ENCODE assay signal across 2 cellular contexts in genomic region chr17:74697477-74697876, GRCh38.
TF ChIP-seq lines count a peak whose summit lies in the region.

No MANE protein-coding gene starts in this region.

TF ChIP-seq in H1, 55 proteins besides CTCF, POLR2A, EP300 and RAD21:
- TF ChIP-seq CTBP2 (IDR thresholded peaks at IDR 0.05; ENCODE audit: borderline replicate concordance, insufficient read depth, insufficient read length, low read length), result no peak
- TF ChIP-seq CHD2 (IDR thresholded peaks at IDR 0.05; ENCODE audit: low read length), result no peak
- no peak for TF ChIP-seq SUZ12 (IDR thresholded peaks at IDR 0.05; ENCODE audit: low read length)
- no peak for TF ChIP-seq ATF3 (IDR thresholded peaks at IDR 0.05; ENCODE audit: insufficient read depth, low read depth, low read length)
- no peak for TF ChIP-seq CBX8 (IDR thresholded peaks at IDR 0.05; ENCODE audit: borderline replicate concordance, low read depth, low read length)
- no peak for TF ChIP-seq CBX5 (IDR thresholded peaks at IDR 0.05; ENCODE audit: low read depth, low read length)
- TF ChIP-seq EGR1 (IDR thresholded peaks at IDR 0.05; ENCODE audit: borderline replicate concordance, low read depth, low read length), result no peak
- no peak for TF ChIP-seq GABPA (IDR thresholded peaks at IDR 0.05; ENCODE audit: borderline replicate concordance, insufficient read depth, low read length)
- no peak for TF ChIP-seq KDM4A (IDR thresholded peaks at IDR 0.05; ENCODE audit: low read depth, low read length, severe bottlenecking)

TF ChIP-seq in WTC11, 78 proteins besides CTCF, POLR2A, EP300 and RAD21:
- no peak for TF ChIP-seq ELF4 (CRISPR knock-in tag; IDR thresholded peaks at IDR 0.05; ENCODE audit: low read depth)
- TF ChIP-seq, protein P1, sequence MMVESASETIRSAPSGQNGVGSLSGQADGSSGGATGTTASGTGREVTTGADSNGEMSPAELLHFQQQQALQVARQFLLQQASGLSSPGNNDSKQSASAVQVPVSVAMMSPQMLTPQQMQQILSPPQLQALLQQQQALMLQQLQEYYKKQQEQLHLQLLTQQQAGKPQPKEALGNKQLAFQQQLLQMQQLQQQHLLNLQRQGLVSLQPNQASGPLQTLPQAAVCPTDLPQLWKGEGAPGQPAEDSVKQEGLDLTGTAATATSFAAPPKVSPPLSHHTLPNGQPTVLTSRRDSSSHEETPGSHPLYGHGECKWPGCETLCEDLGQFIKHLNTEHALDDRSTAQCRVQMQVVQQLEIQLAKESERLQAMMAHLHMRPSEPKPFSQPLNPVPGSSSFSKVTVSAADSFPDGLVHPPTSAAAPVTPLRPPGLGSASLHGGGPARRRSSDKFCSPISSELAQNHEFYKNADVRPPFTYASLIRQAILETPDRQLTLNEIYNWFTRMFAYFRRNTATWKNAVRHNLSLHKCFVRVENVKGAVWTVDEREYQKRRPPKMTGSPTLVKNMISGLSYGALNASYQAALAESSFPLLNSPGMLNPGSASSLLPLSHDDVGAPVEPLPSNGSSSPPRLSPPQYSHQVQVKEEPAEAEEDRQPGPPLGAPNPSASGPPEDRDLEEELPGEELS (CRISPR knock-in tag; IDR thresholded peaks at IDR 0.05), result no peak
- TF ChIP-seq ZNF423 (CRISPR knock-in tag; IDR thresholded peaks at IDR 0.05), result no peak
- no peak for TF ChIP-seq RELA (CRISPR knock-in tag; IDR thresholded peaks at IDR 0.05; ENCODE audit: borderline replicate concordance)
- no peak for TF ChIP-seq ESRRA (CRISPR knock-in tag; IDR thresholded peaks at IDR 0.05; ENCODE audit: borderline replicate concordance)
- TF ChIP-seq CREM (CRISPR knock-in tag; IDR thresholded peaks at IDR 0.05), result no peak
- TF ChIP-seq MXD4 (CRISPR knock-in tag; IDR thresholded peaks at IDR 0.05; ENCODE audit: borderline replicate concordance), result no peak
- TF ChIP-seq, protein P2, sequence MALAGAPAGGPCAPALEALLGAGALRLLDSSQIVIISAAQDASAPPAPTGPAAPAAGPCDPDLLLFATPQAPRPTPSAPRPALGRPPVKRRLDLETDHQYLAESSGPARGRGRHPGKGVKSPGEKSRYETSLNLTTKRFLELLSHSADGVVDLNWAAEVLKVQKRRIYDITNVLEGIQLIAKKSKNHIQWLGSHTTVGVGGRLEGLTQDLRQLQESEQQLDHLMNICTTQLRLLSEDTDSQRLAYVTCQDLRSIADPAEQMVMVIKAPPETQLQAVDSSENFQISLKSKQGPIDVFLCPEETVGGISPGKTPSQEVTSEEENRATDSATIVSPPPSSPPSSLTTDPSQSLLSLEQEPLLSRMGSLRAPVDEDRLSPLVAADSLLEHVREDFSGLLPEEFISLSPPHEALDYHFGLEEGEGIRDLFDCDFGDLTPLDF (CRISPR knock-in tag; IDR thresholded peaks at IDR 0.05), result no peak
- TF ChIP-seq NFE2L1 (CRISPR knock-in tag; IDR thresholded peaks at IDR 0.05), result no peak
- TF ChIP-seq USF2 (CRISPR knock-in tag; IDR thresholded peaks at IDR 0.05), result no peak
- no peak for TF ChIP-seq FOXJ3 (CRISPR knock-in tag; IDR thresholded peaks at IDR 0.05; ENCODE audit: borderline replicate concordance)
- TF ChIP-seq ATF3 (CRISPR knock-in tag; conservative IDR thresholded peaks at IDR 0.05), result no peak
